Comparison of ENCODE assay signal across 1 cellular context in genomic region chr3:186241910-186242821, GRCh38.
TF ChIP-seq lines count a peak whose summit lies in the region.

No MANE protein-coding gene starts in this region.

TF ChIP-seq in HepG2, 621 proteins besides CTCF, POLR2A, EP300 and RAD21 (continued from another document and continues in another):
- TF ChIP-seq TIGD3 (CRISPR knock-in tag; IDR thresholded peaks at IDR 0.05; ENCODE audit: borderline replicate concordance): no peak
- peak; percentile 52; the same call in 1 of the 2 replicates for TF ChIP-seq MLX (CRISPR knock-in tag; IDR thresholded peaks at IDR 0.05)
- peak; percentile 18; the same call in 1 of the 2 replicates for TF ChIP-seq ZBTB26 (CRISPR knock-in tag; IDR thresholded peaks at IDR 0.05; ENCODE audit: borderline replicate concordance)
- peak; percentile 89 for TF ChIP-seq MAX (IDR thresholded peaks at IDR 0.05)
- peak; percentile 57; the same call in 1 of the 2 replicates for TF ChIP-seq ETV5 (CRISPR knock-in tag; IDR thresholded peaks at IDR 0.05; ENCODE audit: borderline replicate concordance)
- peak; percentile 51; the same call in 1 of the 2 replicates for TF ChIP-seq ZNF362 (CRISPR knock-in tag; IDR thresholded peaks at IDR 0.05; ENCODE audit: borderline replicate concordance)
- peak; percentile 60; the same call in 1 of the 2 replicates for TF ChIP-seq ZNF124 (CRISPR knock-in tag; IDR thresholded peaks at IDR 0.05)
- peak; percentile 91; the same call in 1 of the 2 replicates for TF ChIP-seq ZNF580 (CRISPR knock-in tag; IDR thresholded peaks at IDR 0.05; ENCODE audit: borderline replicate concordance, low read depth)
- TF ChIP-seq MXD1 (CRISPR knock-in tag; IDR thresholded peaks at IDR 0.05): peak; percentile 49; the same call in 1 of the 2 replicates
- peak; percentile 89; the same call in 1 of the 2 replicates for TF ChIP-seq ZNF512B (CRISPR knock-in tag; IDR thresholded peaks at IDR 0.05; ENCODE audit: borderline replicate concordance)
- no peak for TF ChIP-seq CREB1 (IDR thresholded peaks at IDR 0.05)
- peak; percentile 13; the same call in 1 of the 2 replicates for TF ChIP-seq CREB1 (CRISPR knock-in tag; IDR thresholded peaks at IDR 0.05)
- TF ChIP-seq ZNF678 (CRISPR knock-in tag; IDR thresholded peaks at IDR 0.05): no peak
- peak; percentile 70 for TF ChIP-seq THAP11 (CRISPR knock-in tag; IDR thresholded peaks at IDR 0.05)
- TF ChIP-seq ZNF451 (CRISPR knock-in tag; IDR thresholded peaks at IDR 0.05): no peak
- no peak for TF ChIP-seq ZNF768 (CRISPR knock-in tag; IDR thresholded peaks at IDR 0.05)
- no peak for TF ChIP-seq NFRKB (IDR thresholded peaks at IDR 0.05)
- TF ChIP-seq FOXP4 (CRISPR knock-in tag; IDR thresholded peaks at IDR 0.05): peak; percentile 34; the same call in 1 of the 2 replicates
- peak; percentile 51; the same call in 1 of the 2 replicates for TF ChIP-seq TFAP4 (IDR thresholded peaks at IDR 0.05; ENCODE audit: borderline replicate concordance, low read depth)
- no peak; the same call in 1 of the 2 replicates for TF ChIP-seq ZNF652 (CRISPR knock-in tag; IDR thresholded peaks at IDR 0.05; ENCODE audit: borderline replicate concordance, low read depth)
- TF ChIP-seq ZNF484 (CRISPR knock-in tag; IDR thresholded peaks at IDR 0.05; ENCODE audit: borderline replicate concordance, low read depth): no peak
- 0 out of 2 replicates have a peak, but pooled peaks have one; percentile 28 for TF ChIP-seq NCOA1 (CRISPR knock-in tag; IDR thresholded peaks at IDR 0.05)
- TF ChIP-seq ZNF577 (CRISPR knock-in tag; IDR thresholded peaks at IDR 0.05; ENCODE audit: borderline replicate concordance, low read depth): no peak
- TF ChIP-seq NR2F1 (CRISPR knock-in tag; IDR thresholded peaks at IDR 0.05): peak in 1 of 2 experiments; percentile 42; a peak in 1 of 4 replicates
- peak; percentile 54; the same call in 1 of the 2 replicates for TF ChIP-seq ZBED4 (CRISPR knock-in tag; IDR thresholded peaks at IDR 0.05; ENCODE audit: borderline replicate concordance)
- peak; percentile 59 for TF ChIP-seq XRCC5 (optimal IDR thresholded peaks at IDR 0.05; ENCODE audit: low read length)
- TF ChIP-seq JUND (CRISPR knock-in tag; IDR thresholded peaks at IDR 0.05): no peak
- no peak for TF ChIP-seq TRIM22 (IDR thresholded peaks at IDR 0.05)
- no peak for TF ChIP-seq ZNF546 (CRISPR knock-in tag; conservative IDR thresholded peaks at IDR 0.05)
- TF ChIP-seq PAF1 (CRISPR knock-in tag; IDR thresholded peaks at IDR 0.05): no peak
- peak; percentile 36 for TF ChIP-seq PAXIP1 (CRISPR knock-in tag; conservative IDR thresholded peaks at IDR 0.05)
- no peak for TF ChIP-seq ZNF615 (CRISPR knock-in tag; IDR thresholded peaks at IDR 0.05; ENCODE audit: borderline replicate concordance)
- peak; percentile 79 for TF ChIP-seq PHF8 (CRISPR knock-in tag; IDR thresholded peaks at IDR 0.05)
- no peak for TF ChIP-seq IRF1 (CRISPR knock-in tag; IDR thresholded peaks at IDR 0.05; ENCODE audit: low read depth)
